8 cellular contexts compared by ENCODE assay signal in the genomic region with DNA sequence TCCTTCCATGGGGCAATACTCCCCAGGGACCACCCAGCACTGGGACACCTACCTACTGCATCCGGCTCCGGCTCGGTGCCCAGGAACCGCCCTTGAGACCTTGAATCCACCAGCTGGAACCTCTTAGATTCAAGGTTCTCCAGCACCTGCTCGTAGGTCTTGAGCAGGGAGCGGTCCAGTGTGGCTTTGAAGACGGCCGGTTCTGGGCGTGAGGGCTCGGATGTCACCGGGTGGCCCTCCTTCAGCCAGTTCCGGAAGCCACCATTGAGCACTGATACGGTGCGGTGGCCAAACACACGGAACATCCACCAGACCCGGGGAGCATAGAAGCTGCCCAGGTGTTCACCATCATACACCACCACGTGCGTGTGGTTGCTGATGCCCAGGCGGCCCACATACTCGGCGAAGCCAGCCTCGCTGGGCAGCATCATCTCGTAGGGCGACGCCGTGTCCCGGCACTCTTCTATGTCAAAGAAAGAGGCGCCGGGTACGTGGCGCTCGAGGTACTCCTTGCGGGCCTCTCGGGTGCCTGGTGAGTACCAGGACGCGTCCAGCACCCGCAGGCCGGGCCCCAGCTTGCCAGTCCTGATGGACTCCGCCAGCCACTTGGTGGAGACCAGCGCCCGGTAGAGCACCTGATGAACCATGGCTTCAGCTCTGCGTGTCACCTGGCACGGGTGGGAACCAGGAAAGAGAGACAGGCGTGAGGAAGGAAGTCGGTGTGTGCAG. TPM values are rescaled to one million over a fixed set of nuclear protein-coding genes. Genes with fewer than 3 reads are reported as not detected.
DNase-seq lines count a peak whose midpoint lies in the region; ATAC-seq and TF ChIP-seq lines count a peak whose summit lies in the region.

No MANE protein-coding gene starts in this region.

- no peak for ATAC-seq in WTC11
- no peak for ATAC-seq in GM21528 (IDR thresholded peaks at IDR 0.05; ENCODE audit: low FRiP score, unreplicated experiment)
- ATAC-seq in GM19452 (IDR thresholded peaks at IDR 0.05; ENCODE audit: unreplicated experiment): no peak
- ATAC-seq in GM18498 (IDR thresholded peaks at IDR 0.05; ENCODE audit: unreplicated experiment): no peak

- H3K4me1 ChIP-seq in cardiac muscle cell (ENCODE audit: low read depth) (no peaks in the 10 kb centered on the region), prostate gland (replicated peaks) (peaks cover 16% of the 10 kb centered on the region)

- intact Hi-C loops in prostate gland (cut with DNase I): no loop called here

- TF ChIP-seq CTCF in GM06990 (IDR thresholded peaks at IDR 0.05; ENCODE audit: insufficient read depth, low read length, poor library complexity, severe bottlenecking): no peak
- TF ChIP-seq CTCF in WTC11 (IDR thresholded peaks at IDR 0.05): no peak
- TF ChIP-seq CTCF in cardiac muscle cell (IDR thresholded peaks at IDR 0.05; ENCODE audit: low read depth, low read length): no peak
- peak in 1 of 4 experiments; percentile 9 for TF ChIP-seq CTCF in prostate gland (IDR thresholded peaks at IDR 0.05)
- TF ChIP-seq CTCF in GM10266 (IDR thresholded peaks at IDR 0.05; ENCODE audit: control insufficient read depth, insufficient read depth, low read depth, missing control alignments): no peak

- DNase-seq in GM06990 (ENCODE audit: extremely low read depth, insufficient read length) (no peak), WTC11 (ENCODE audit: low spot score) (no peak), cardiac muscle cell (ENCODE audit: low read depth in 1 of 2, low spot score in 1 of 2) (no peak), prostate gland (ENCODE audit: low spot score) (no peak), GM10266 (ENCODE audit: extremely low spot score) (no peak)

- H3K4me3 Mint-ChIP-seq in WTC11: peak overlapping the region; percentile 89

- 53% methylated on average over 43 of the region's 45 CpGs for WGBS in prostate gland

- no peaks in the 10 kb centered on the region for H3K9me3 Mint-ChIP-seq in WTC11

- H3K27ac Mint-ChIP-seq in WTC11: peak overlapping the region; percentile 87; the same call in 1 of the 2 replicates

- H3K9me3 ChIP-seq in cardiac muscle cell (ENCODE audit: low read depth): no peaks in the 10 kb centered on the region
- H3K9me3 ChIP-seq in prostate gland: no peaks in the 10 kb centered on the region

- no peaks in the 10 kb centered on the region for H3K27me3 ChIP-seq in GM06990 (replicated peaks; ENCODE audit: control insufficient read depth, insufficient read depth, low read length)
- no peaks in the 10 kb centered on the region for H3K27me3 ChIP-seq in cardiac muscle cell
- H3K27me3 ChIP-seq in prostate gland (replicated peaks; ENCODE audit: insufficient read depth): no peaks in the 10 kb centered on the region

- no peaks in the 10 kb centered on the region; the same call in 1 of the 2 replicates for H3K36me3 Mint-ChIP-seq in WTC11

- H3K4me1 Mint-ChIP-seq in WTC11: peaks cover 29% of the 10 kb centered on the region

- H3K27me3 Mint-ChIP-seq in WTC11 (ENCODE audit: low read depth): no peaks in the 10 kb centered on the region

- POLR2A ChIA-PET in WTC11 (lab: Charles Lee): interaction anchor here (0.9 to 1.8 kb wide), 2 partner anchors 12 to 145 kb away, joined by 3 to 5 read pairs; no protein-coding TSS in a partner anchor

- TF ChIP-seq POLR2A in prostate gland (IDR thresholded peaks at IDR 0.05): no peak

- peak overlapping the region; percentile 68 for H3K4me3 ChIP-seq in GM06990 (replicated peaks; ENCODE audit: low read depth, low read length)
- H3K4me3 ChIP-seq in cardiac muscle cell: peak overlapping the region; percentile 53
- H3K4me3 ChIP-seq in prostate gland: peak overlapping the region; percentile 93 to 94

- no peaks in the 10 kb centered on the region; the same call in 1 of the 2 replicates for H3K36me3 ChIP-seq in GM06990 (ENCODE audit: control insufficient read depth, insufficient read depth, low read length)
- H3K36me3 ChIP-seq in cardiac muscle cell: no peaks in the 10 kb centered on the region
- H3K36me3 ChIP-seq in prostate gland: no peaks in the 10 kb centered on the region

- H3K27ac ChIP-seq in cardiac muscle cell: peak overlapping the region; percentile 95
- H3K27ac ChIP-seq in prostate gland: peak overlapping the region; percentile 91 to 94

- CTCF ChIA-PET in WTC11 (lab: Charles Lee): interaction anchor here (0.8 to 5.1 kb wide), 10 partner anchors 12 to 236 kb away, joined by 3 to 38 read pairs (median 6); a partner anchor contains a TSS

TF ChIP-seq in WTC11, 78 proteins besides CTCF, POLR2A, EP300 and RAD21:
- TF ChIP-seq, protein P1, sequence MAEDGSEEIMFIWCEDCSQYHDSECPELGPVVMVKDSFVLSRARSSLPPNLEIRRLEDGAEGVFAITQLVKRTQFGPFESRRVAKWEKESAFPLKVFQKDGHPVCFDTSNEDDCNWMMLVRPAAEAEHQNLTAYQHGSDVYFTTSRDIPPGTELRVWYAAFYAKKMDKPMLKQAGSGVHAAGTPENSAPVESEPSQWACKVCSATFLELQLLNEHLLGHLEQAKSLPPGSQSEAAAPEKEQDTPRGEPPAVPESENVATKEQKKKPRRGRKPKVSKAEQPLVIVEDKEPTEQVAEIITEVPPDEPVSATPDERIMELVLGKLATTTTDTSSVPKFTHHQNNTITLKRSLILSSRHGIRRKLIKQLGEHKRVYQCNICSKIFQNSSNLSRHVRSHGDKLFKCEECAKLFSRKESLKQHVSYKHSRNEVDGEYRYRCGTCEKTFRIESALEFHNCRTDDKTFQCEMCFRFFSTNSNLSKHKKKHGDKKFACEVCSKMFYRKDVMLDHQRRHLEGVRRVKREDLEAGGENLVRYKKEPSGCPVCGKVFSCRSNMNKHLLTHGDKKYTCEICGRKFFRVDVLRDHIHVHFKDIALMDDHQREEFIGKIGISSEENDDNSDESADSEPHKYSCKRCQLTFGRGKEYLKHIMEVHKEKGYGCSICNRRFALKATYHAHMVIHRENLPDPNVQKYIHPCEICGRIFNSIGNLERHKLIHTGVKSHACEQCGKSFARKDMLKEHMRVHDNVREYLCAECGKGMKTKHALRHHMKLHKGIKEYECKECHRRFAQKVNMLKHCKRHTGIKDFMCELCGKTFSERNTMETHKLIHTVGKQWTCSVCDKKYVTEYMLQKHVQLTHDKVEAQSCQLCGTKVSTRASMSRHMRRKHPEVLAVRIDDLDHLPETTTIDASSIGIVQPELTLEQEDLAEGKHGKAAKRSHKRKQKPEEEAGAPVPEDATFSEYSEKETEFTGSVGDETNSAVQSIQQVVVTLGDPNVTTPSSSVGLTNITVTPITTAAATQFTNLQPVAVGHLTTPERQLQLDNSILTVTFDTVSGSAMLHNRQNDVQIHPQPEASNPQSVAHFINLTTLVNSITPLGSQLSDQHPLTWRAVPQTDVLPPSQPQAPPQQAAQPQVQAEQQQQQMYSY (CRISPR knock-in tag; IDR thresholded peaks at IDR 0.05): peak; percentile 37; the same call in 1 of the 2 replicates
- no peak for TF ChIP-seq SMAD4 (CRISPR knock-in tag; IDR thresholded peaks at IDR 0.05)

RNA-seq across cellular contexts. Expression of a gene that starts 1.0 kb away (rescaled TPM):
- total RNA-seq in WTC11 (2021): 24.4 to 33.3 TPM (median 32.8 TPM) in 3 replicates
- total RNA-seq in cardiac muscle cell: 63.8 and 78.0 TPM in 2 replicates
- polyA plus RNA-seq in cardiac muscle cell: 34.8 and 36.2 TPM in 2 replicates
- 10 to 100 TPM; 38.1 to 58.1 TPM for total RNA-seq in prostate gland

RNA-seq across cellular contexts. Expression of a gene that starts 1.3 kb away (rescaled TPM):
- total RNA-seq in WTC11 (2021): 86.6 to 101 TPM (median 98.7 TPM) in 3 replicates
- total RNA-seq in cardiac muscle cell: 152 and 155 TPM in 2 replicates
- polyA plus RNA-seq in cardiac muscle cell: 86.0 and 135 TPM in 2 replicates
- total RNA-seq in prostate gland: 100 to 1,000 TPM; 136 to 192 TPM

RNA-seq across cellular contexts. Expression of a gene that starts 33.3 kb away (rescaled TPM):
- 29.4 to 36.3 TPM (median 31.5 TPM) in 3 replicates for total RNA-seq in WTC11 (2021)
- total RNA-seq in cardiac muscle cell: 38.4 and 39.1 TPM in 2 replicates
- 49.5 and 54.0 TPM in 2 replicates for polyA plus RNA-seq in cardiac muscle cell
- 10 to 100 TPM in 1 of 2 donors, 1 to 10 TPM in 1; 7.8 to 32.4 TPM for total RNA-seq in prostate gland
